Comparison of ENCODE assay signal across 1 cellular context in the genomic region with DNA sequence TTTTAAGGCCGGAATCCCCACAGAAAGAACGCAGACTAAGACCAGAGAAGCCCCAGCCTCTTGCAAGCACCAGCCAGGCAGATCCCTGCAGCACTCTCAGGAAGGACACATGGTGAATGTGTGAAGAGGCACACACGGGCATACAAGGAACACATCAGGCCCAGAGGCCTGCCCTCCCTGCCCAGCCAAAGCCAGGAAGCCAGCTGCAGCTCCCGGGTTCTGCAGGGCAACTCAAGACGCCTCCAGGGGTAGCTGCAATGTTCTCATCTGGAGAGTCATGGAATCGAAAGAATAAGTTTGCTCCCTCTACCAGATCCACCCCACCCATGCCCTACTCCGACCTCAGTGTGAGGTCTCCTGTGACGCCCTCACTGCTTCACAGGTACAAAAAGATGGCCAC.
TF ChIP-seq lines count a peak whose summit lies in the region.

No MANE protein-coding gene starts in this region.

TF ChIP-seq in HepG2, 621 proteins besides CTCF, POLR2A, EP300 and RAD21:
- TF ChIP-seq GPN1 (CRISPR knock-in tag; IDR thresholded peaks at IDR 0.05; ENCODE audit: borderline replicate concordance) (no peak), ZNF777 (CRISPR knock-in tag; IDR thresholded peaks at IDR 0.05) (no peak), ZNF30 (CRISPR knock-in tag; IDR thresholded peaks at IDR 0.05) (no peak)
- TF ChIP-seq, protein P1, sequence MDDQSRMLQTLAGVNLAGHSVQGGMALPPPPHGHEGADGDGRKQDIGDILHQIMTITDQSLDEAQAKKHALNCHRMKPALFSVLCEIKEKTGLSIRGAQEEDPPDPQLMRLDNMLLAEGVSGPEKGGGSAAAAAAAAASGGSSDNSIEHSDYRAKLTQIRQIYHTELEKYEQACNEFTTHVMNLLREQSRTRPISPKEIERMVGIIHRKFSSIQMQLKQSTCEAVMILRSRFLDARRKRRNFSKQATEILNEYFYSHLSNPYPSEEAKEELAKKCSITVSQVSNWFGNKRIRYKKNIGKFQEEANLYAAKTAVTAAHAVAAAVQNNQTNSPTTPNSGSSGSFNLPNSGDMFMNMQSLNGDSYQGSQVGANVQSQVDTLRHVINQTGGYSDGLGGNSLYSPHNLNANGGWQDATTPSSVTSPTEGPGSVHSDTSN (CRISPR knock-in tag; IDR thresholded peaks at IDR 0.05; ENCODE audit: borderline replicate concordance) = no peak
